In genomic region chr18:78730564-78731422, GRCh38 we compare ENCODE assay signal across 19 cellular contexts.
"Had no signal": no experiment of that assay in that cellular context is flagged by ENCODE, and none has a peak within 500 bp of the region (broad histone marks: within the 10 kb centered on the region; RNA-seq: fewer than 3 reads in every experiment).

No MANE protein-coding gene starts in this region.

- H3K36me3 ChIP-seq: brain microvascular endothelial cell, gastrocnemius medialis, heart right ventricle, neutrophil, thoracic aorta, vagina had no signal

- H3K4me3 ChIP-seq: gastrocnemius medialis, heart right ventricle, mucosa of descending colon, thoracic aorta, vagina had no signal

- H3K9me3 ChIP-seq: gastrocnemius medialis, heart right ventricle, mucosa of descending colon, neutrophil, thoracic aorta, vagina had no signal

- ATAC-seq: gastrocnemius medialis; heart right ventricle; left lobe of liver; mucosa of descending colon; naive thymus-derived CD4-positive, alpha-beta T cell; WTC11 had no signal

- H3K27ac Mint-ChIP-seq: activated CD4-positive, alpha-beta memory T cell treated with anti-CD3 and anti-CD28 coated beads, Interleukin-2, amount 10 ng/mL, durations not matched to agents 7 days and 5 days; dendritic cell treated with granulocyte-macrophage colony-stimulating factor and Interleukin-4, amounts not matched to agents 40 ng/mL and 50 ng/mL, for 4 days; naive thymus-derived CD4-positive, alpha-beta T cell; WTC11 had no signal

- DNase-seq: activated CD4-positive, alpha-beta memory T cell treated with anti-CD3 and anti-CD28 coated beads, Interleukin-2, amount 10 ng/mL, durations not matched to agents 7 days and 5 days; activated CD4-positive, alpha-beta T cell treated with anti-CD3 and anti-CD28 coated beads for 4 hours; activated naive CD4-positive, alpha-beta T cell treated with Interleukin-2 at 50 U/mL for 16 hours; activated T-cell treated with anti-CD3 and anti-CD28 coated beads, Interleukin-2, amount 50 U/mL, for 48 hours; anterior cingulate cortex; brain microvascular endothelial cell; cerebellar nuclear complex; effector memory CD4-positive, alpha-beta T cell; gastrocnemius medialis; heart right ventricle; naive thymus-derived CD4-positive, alpha-beta T cell; T-helper 2 cell had no signal

- H3K4me3 Mint-ChIP-seq: activated CD4-positive, alpha-beta memory T cell treated with anti-CD3 and anti-CD28 coated beads, Interleukin-2, amount 10 ng/mL, durations not matched to agents 7 days and 5 days; dendritic cell treated with granulocyte-macrophage colony-stimulating factor and Interleukin-4, amounts not matched to agents 40 ng/mL and 50 ng/mL, for 4 days; naive thymus-derived CD4-positive, alpha-beta T cell; WTC11 had no signal

- H3K36me3 Mint-ChIP-seq: naive thymus-derived CD4-positive, alpha-beta T cell had no signal

- H3K27me3 Mint-ChIP-seq: activated CD4-positive, alpha-beta memory T cell treated with anti-CD3 and anti-CD28 coated beads, Interleukin-2, amount 10 ng/mL, durations not matched to agents 7 days and 5 days had no signal

- H3K4me1 Mint-ChIP-seq: activated CD4-positive, alpha-beta memory T cell treated with anti-CD3 and anti-CD28 coated beads, Interleukin-2, amount 10 ng/mL, durations not matched to agents 7 days and 5 days; naive thymus-derived CD4-positive, alpha-beta T cell; WTC11 had no signal

- H3K4me1 ChIP-seq: gastrocnemius medialis, heart right ventricle, vagina had no signal

- H3K27ac ChIP-seq: brain microvascular endothelial cell, gastrocnemius medialis, heart right ventricle, neutrophil, thoracic aorta, vagina had no signal

- H3K9me3 Mint-ChIP-seq: activated CD4-positive, alpha-beta memory T cell treated with anti-CD3 and anti-CD28 coated beads, Interleukin-2, amount 10 ng/mL, durations not matched to agents 7 days and 5 days; dendritic cell treated with granulocyte-macrophage colony-stimulating factor and Interleukin-4, amounts not matched to agents 40 ng/mL and 50 ng/mL, for 4 days had no signal

- H3K27me3 ChIP-seq: brain microvascular endothelial cell, gastrocnemius medialis, neutrophil, vagina had no signal
